ENCODE assay signal across 17 cellular contexts in genomic region chr10:31158000-31158658, GRCh38.
DNase-seq lines count a peak whose midpoint lies in the region; ATAC-seq and TF ChIP-seq lines count a peak whose summit lies in the region.
"Had no signal": no experiment of that assay in that cellular context is flagged by ENCODE, and none has a peak within 500 bp of the region (broad histone marks: within the 10 kb centered on the region; RNA-seq: fewer than 3 reads in every experiment).

No MANE protein-coding gene starts in this region.

- no peaks in the 10 kb centered on the region for H3K79me2 ChIP-seq in GM23338 (replicated peaks; ENCODE audit: insufficient read depth)

- peaks cover 13% of the 10 kb centered on the region for H3K4me1 Mint-ChIP-seq in GM23338

- H3K9ac ChIP-seq in adipocyte (ENCODE audit: low read length) = peak overlapping the region; percentile 9
- H3K9ac ChIP-seq: BLaER1 treated with 17β-estradiol and CSF1 and Interleukin-3, amounts not matched to agents 10 nM and 100 nM had no signal

- H3K27ac ChIP-seq in GM23338 (ENCODE audit: low read depth) = no peak overlapping the region
- peak overlapping the region in 3 of 4 donors; percentile 47 to 71 (median 68) for H3K27ac ChIP-seq in gastroesophageal sphincter
- peak overlapping the region; percentile 47 for H3K27ac ChIP-seq in psoas muscle
- H3K27ac ChIP-seq: BLaER1 treated with 17β-estradiol and CSF1 and Interleukin-3, amounts not matched to agents 10 nM and 100 nM; foreskin keratinocyte had no signal

- H3K9me2 ChIP-seq in GM23338 (ENCODE audit: insufficient read depth) = 0 out of 2 replicates have a peak, but pooled peaks cover 2% of the 10 kb centered on the region

- intact Hi-C loops in psoas muscle (cut with DNase I) = no loop called here

- ATAC-seq in GM23338 (no peak), gastroesophageal sphincter (no peak), psoas muscle (peak in 2 of 4 donors; percentile 39 to 49), GM19463 (IDR thresholded peaks at IDR 0.05; ENCODE audit: unreplicated experiment) (no peak), GM19351 (IDR thresholded peaks at IDR 0.05; ENCODE audit: unreplicated experiment) (no peak)
- ATAC-seq: foreskin keratinocyte had no signal

- H3K9me3 ChIP-seq in adipocyte (ENCODE audit: control insufficient read depth, low read length) (peaks cover 5% of the 10 kb centered on the region), gastroesophageal sphincter (no peaks in the 10 kb centered on the region), psoas muscle (peaks cover 5% of the 10 kb centered on the region)

- peaks cover 5% of the 10 kb centered on the region; the same call in 1 of the 2 replicates for H3K4me1 ChIP-seq in GM23338 (ENCODE audit: insufficient read depth)
- H3K4me1 ChIP-seq in adipocyte (ENCODE audit: control insufficient read depth, insufficient read depth, low read length) = peaks cover 17% of the 10 kb centered on the region
- peaks cover 0 to 19% (median 0%) of the 10 kb centered on the region in 3 donors for H3K4me1 ChIP-seq in gastroesophageal sphincter
- H3K4me1 ChIP-seq in psoas muscle = peaks cover 6% of the 10 kb centered on the region
- H3K4me1 ChIP-seq: BLaER1 treated with 17β-estradiol and CSF1 and Interleukin-3, amounts not matched to agents 10 nM and 100 nM; foreskin keratinocyte had no signal

- TF ChIP-seq CTCF in GM23338 (conservative IDR thresholded peaks at IDR 0.05; ENCODE audit: low read depth in 2 of 2) (no peak), gastroesophageal sphincter (IDR thresholded peaks at IDR 0.05) (no peak), psoas muscle (IDR thresholded peaks at IDR 0.05) (no peak)

- peak overlapping the region; percentile 67; the same call in 1 of the 2 replicates for H2AFZ ChIP-seq in GM23338

- TF ChIP-seq POLR2A in gastroesophageal sphincter (IDR thresholded peaks at IDR 0.05) = no peak

- no peaks in the 10 kb centered on the region for H3K36me3 Mint-ChIP-seq in GM23338 (ENCODE audit: low read depth)

- H3K9me3 Mint-ChIP-seq in GM23338 = peaks cover 18% of the 10 kb centered on the region

- WGBS in gastroesophageal sphincter (ENCODE audit: low coverage in 1 of 2), 2 donors = 38 to 62% methylated on average over 6 to 8 of the region's 9 CpGs
- 44 to 62% (median 58%) methylated on average over 7 to 9 of the region's 9 CpGs for whole genome bisulfite sequencing in psoas muscle, 3 donors

- DNase-seq in GM23338 (ENCODE audit: low spot score) (no peak), adipocyte (ENCODE audit: low read depth) (no peak), psoas muscle (no peak), NCI-H748 treated with DMSO at 0.1 percent for 48 hours (lab: John Stamatoyannopoulos, UW) (no peak), NCI-H1105 treated with DMSO at 0.1 percent for 48 hours (lab: John Stamatoyannopoulos, UW) (no peak)
- DNase-seq: activated CD4-positive, alpha-beta T cell treated with anti-CD3 and anti-CD28 coated beads, Interleukin-2, amount 50 U/mL, for 4 hours; activated gamma-delta T cell; foreskin keratinocyte; GF-D8; NCI-H226; stimulated activated CD4-positive, alpha-beta T cell treated with anti-CD3 and anti-CD28 coated beads, Interleukin-2, amount 100 ng/mL, for 48 hours; stimulated activated naive CD4-positive, alpha-beta T cell; T-helper 9 cell had no signal

- H3K27me3 ChIP-seq in GM23338 (ENCODE audit: insufficient read depth) (no peaks in the 10 kb centered on the region), adipocyte (replicated peaks; ENCODE audit: control insufficient read depth, insufficient read depth, low read length) (no peaks in the 10 kb centered on the region), gastroesophageal sphincter (no peaks in the 10 kb centered on the region), psoas muscle (ENCODE audit: insufficient read depth in 3 of 3, low read length in 2 of 3) (no peaks in the 10 kb centered on the region)
- H3K27me3 ChIP-seq: BLaER1 treated with 17β-estradiol and CSF1 and Interleukin-3, amounts not matched to agents 10 nM and 100 nM had no signal

- no peaks in the 10 kb centered on the region for H3F3A ChIP-seq in GM23338 (replicated peaks; ENCODE audit: low read depth)

- no peak overlapping the region for H3K4me3 Mint-ChIP-seq in GM23338

- H3K4me3 ChIP-seq in GM23338 (no peak overlapping the region), adipocyte (ENCODE audit: low read length) (peak overlapping the region; percentile 46), gastroesophageal sphincter (no peak overlapping the region), psoas muscle (peak overlapping the region; percentile 24)
- H3K4me3 ChIP-seq: BLaER1 treated with 17β-estradiol and CSF1 and Interleukin-3, amounts not matched to agents 10 nM and 100 nM had no signal

- no peaks in the 10 kb centered on the region for H4K20me1 ChIP-seq in GM23338 (replicated peaks; ENCODE audit: insufficient read depth)
- H4K20me1 ChIP-seq: BLaER1 treated with 17β-estradiol and CSF1 and Interleukin-3, amounts not matched to agents 10 nM and 100 nM had no signal

- peaks cover 4% of the 10 kb centered on the region for H3K27me3 Mint-ChIP-seq in GM23338 (ENCODE audit: insufficient read depth, low read depth, poor library complexity)

- H3K36me3 ChIP-seq in GM23338 (ENCODE audit: insufficient read depth) (no peaks in the 10 kb centered on the region), adipocyte (ENCODE audit: control insufficient read depth, insufficient read depth, low read length, severe bottlenecking) (no peaks in the 10 kb centered on the region), gastroesophageal sphincter (no peaks in the 10 kb centered on the region), psoas muscle (ENCODE audit: insufficient read depth in 1 of 2, low read depth in 1 of 2) (no peaks in the 10 kb centered on the region)
- H3K36me3 ChIP-seq: BLaER1 treated with 17β-estradiol and CSF1 and Interleukin-3, amounts not matched to agents 10 nM and 100 nM had no signal

- no peak for TF ChIP-seq EP300 in gastroesophageal sphincter (IDR thresholded peaks at IDR 0.05)

- no peak overlapping the region for H3K27ac Mint-ChIP-seq in GM23338

- no peak overlapping the region for H3K4me2 ChIP-seq in GM23338
- H3K4me2 ChIP-seq: BLaER1 treated with 17β-estradiol and CSF1 and Interleukin-3, amounts not matched to agents 10 nM and 100 nM had no signal

TF ChIP-seq in GM23338, 12 proteins besides CTCF, POLR2A, EP300 and RAD21 (continues in another document):
- no peak for TF ChIP-seq EZH2phosphoT487 (IDR thresholded peaks at IDR 0.05; ENCODE audit: unreplicated experiment)
- no peak for TF ChIP-seq ZNF114 (CRISPR knock-in tag; IDR thresholded peaks at IDR 0.05)
- no peak for TF ChIP-seq ETS1 (IDR thresholded peaks at IDR 0.05)
- TF ChIP-seq CREB1 (CRISPR knock-in tag; IDR thresholded peaks at IDR 0.05; ENCODE audit: low read depth) = no peak
- TF ChIP-seq STAT1 (IDR thresholded peaks at IDR 0.05; ENCODE audit: unreplicated experiment) = no peak
- TF ChIP-seq ZNF331 (CRISPR knock-in tag; IDR thresholded peaks at IDR 0.05; ENCODE audit: low read depth) = no peak
- TF ChIP-seq POLR2AphosphoS5 (IDR thresholded peaks at IDR 0.05; ENCODE audit: low read depth) = no peak
- TF ChIP-seq REST (IDR thresholded peaks at IDR 0.05; ENCODE audit: unreplicated experiment) = no peak
- no peak for TF ChIP-seq EZH2 (IDR thresholded peaks at IDR 0.05; ENCODE audit: low read depth, unreplicated experiment)
- no peak for TF ChIP-seq NANOG (IDR thresholded peaks at IDR 0.05; ENCODE audit: borderline replicate concordance)

Comparison
In these comparisons a context has a peak if more than half of its experiments do, and no peak if none do; other contexts are left out.
1. H3K4me3 ChIP-seq: peak in adipocyte (single experiment) and psoas muscle (single experiment); none in GM23338 (single experiment) and gastroesophageal sphincter (0 of 2).